8 cellular contexts compared by ENCODE assay signal in the genomic region with DNA sequence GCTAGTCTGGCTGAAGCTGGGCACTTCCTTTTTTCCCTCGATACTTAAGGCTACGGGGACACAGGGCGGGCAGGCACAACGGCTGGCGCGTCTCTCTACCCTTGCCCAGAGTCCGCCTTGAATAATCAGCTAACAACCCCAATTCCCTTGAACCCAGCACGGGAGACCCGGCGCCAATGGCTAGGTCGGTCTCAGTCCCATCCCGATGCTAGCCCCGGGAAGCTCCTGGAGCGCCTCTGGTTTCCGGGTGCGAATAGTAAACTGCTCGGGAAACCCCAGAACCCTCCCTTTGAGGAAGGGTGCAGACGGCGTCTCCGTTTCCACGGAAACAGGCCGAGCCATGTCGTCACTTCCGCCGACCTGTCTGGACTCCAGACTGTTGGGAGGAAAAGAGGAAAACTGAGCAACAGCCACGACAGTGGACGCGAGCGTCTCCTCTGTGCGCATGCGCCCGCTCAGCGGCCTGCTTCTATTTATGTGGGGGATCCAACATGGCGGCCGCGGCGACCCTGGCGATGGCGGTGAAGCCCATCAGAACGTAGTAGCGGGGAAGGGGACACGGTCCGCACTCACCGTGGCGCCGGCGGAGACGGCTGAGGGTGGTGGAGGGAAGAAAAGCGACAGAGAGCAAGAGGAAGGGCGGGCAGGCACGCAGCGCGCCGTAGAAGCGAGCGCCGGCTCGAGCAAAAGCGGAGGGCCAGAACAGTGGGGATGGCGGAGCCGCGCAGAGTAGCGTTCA.
A peak's percentile ranks its signal among the peaks of the same experiment; 100 is the strongest.
DNase-seq lines count a peak whose midpoint lies in the region; ATAC-seq and FAIRE-seq lines count a peak whose summit lies in the region.

TSS of gene UBN2 (plus strand) at position 464 of the 739 bp plus-strand sequence. CDS start at position 712, 248 bp downstream.

- peak within 1 kb of the TSS; percentile 98 for H3K4me3 Mint-ChIP-seq in central memory CD8-positive, alpha-beta T cell

- H3K9me3 Mint-ChIP-seq in central memory CD8-positive, alpha-beta T cell, result no peaks in the 10 kb centered on the region

- H3K4me1 Mint-ChIP-seq in central memory CD8-positive, alpha-beta T cell, result peaks cover 38% of the 10 kb centered on the region

- peak; percentile 62 for FAIRE-seq in islet of Langerhans (lab: Jason Lieb, UNC)

- DNase-seq in AG08396 (ENCODE audit: low spot score) (peak; percentile 99), NCI-H345 treated with DMSO at 0.1 percent for 48 hours (lab: John Stamatoyannopoulos, UW; ENCODE audit: unreplicated experiment) (peak; percentile 91)
- DNase-seq in activated CD4-positive, CD25-positive, alpha-beta regulatory T cell (lab: John Stamatoyannopoulos, UW), result peak; percentile 61 to 82 (median 71)
- DNase-seq in central memory CD8-positive, alpha-beta T cell (ENCODE audit: low spot score in 2 of 2), result peak; percentile 74
- DNase-seq in stimulated activated CD4-positive, alpha-beta T cell treated with anti-CD3 and anti-CD28 coated beads, Interleukin-12 subunit alpha, Interleukin-12 subunit beta, amount 100 ng/mL, for 4 hours, result peak; percentile 91

- peaks cover 14% of the 10 kb centered on the region for H3K36me3 Mint-ChIP-seq in central memory CD8-positive, alpha-beta T cell (ENCODE audit: insufficient read depth)

- ATAC-seq in GM19023 (IDR thresholded peaks at IDR 0.05; ENCODE audit: unreplicated experiment) (peak; percentile 95), HG03280 (IDR thresholded peaks at IDR 0.05; ENCODE audit: unreplicated experiment) (peak; percentile 87)
- peak; percentile 65 for ATAC-seq in central memory CD8-positive, alpha-beta T cell (replicated peaks; ENCODE audit: extremely low read depth, poor library complexity, severe bottlenecking)

- H3K27ac Mint-ChIP-seq in central memory CD8-positive, alpha-beta T cell (ENCODE audit: low read depth), result peak within 1 kb of the TSS; percentile 95

- H3K27me3 Mint-ChIP-seq in central memory CD8-positive, alpha-beta T cell, result peaks cover 9% of the 10 kb centered on the region

Comparison
In these comparisons a context has a peak if more than half of its experiments do, and no peak if none do; other contexts are left out.
1. Peak in every context shown above with its lines: DNase-seq and ATAC-seq.